In the genomic region with DNA sequence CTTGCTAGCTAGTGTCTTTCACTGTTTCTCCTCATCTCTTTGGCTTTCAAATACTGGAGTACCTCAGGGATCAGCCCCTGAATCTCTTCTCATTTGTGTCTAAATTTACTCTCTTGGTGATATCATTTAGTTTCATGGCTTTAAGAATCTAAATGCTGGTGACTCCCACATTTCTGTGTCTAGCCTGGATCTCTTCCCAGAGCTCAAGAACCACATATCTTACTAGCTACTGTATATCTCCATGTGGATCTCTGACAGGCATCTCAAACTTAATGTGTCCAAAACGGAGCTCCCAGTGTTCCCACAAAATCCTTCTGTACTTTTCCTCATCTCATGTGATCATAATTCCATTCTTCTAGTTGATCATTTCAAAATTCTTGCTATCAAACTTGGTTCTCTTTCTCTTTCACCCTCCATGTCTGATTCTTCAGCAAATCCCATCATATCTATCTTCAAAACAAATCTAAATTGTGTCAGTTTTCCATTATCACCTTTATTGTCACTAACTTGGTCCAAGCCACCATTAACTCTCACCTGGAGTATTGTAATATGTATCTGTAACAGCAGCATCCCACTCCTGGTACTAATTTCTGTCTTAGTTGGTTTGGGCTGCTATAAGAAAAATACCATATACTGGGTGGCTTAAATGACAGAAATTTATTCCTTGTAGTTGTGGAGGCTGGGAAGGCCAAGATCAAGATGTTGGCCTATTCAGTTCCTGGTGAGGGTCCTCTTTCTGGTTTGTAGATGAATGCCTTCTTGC, we compare ENCODE assay signal across 22 cellular contexts. TPM values are rescaled to one million over a fixed set of nuclear protein-coding genes. Genes with fewer than 3 reads are reported as not detected.
DNase-seq lines count a peak whose midpoint lies in the region; ATAC-seq and TF ChIP-seq lines count a peak whose summit lies in the region.
"Had no signal": no experiment of that assay in that cellular context is flagged by ENCODE, and none has a peak within 500 bp of the region (broad histone marks: within the 10 kb centered on the region; RNA-seq: fewer than 3 reads in every experiment).

No MANE protein-coding gene starts in this region.

- H3K27me3 Mint-ChIP-seq in dendritic cell treated with granulocyte-macrophage colony-stimulating factor and Interleukin-4, amounts not matched to agents 40 ng/mL and 50 ng/mL, for 4 days = no peaks in the 10 kb centered on the region

- peaks cover 55% of the 10 kb centered on the region for H3K36me3 Mint-ChIP-seq in dendritic cell treated with granulocyte-macrophage colony-stimulating factor and Interleukin-4, amounts not matched to agents 40 ng/mL and 50 ng/mL, for 4 days (ENCODE audit: low read depth)

- no peak overlapping the region for H3K4me3 Mint-ChIP-seq in dendritic cell treated with granulocyte-macrophage colony-stimulating factor and Interleukin-4, amounts not matched to agents 40 ng/mL and 50 ng/mL, for 4 days

- no peaks in the 10 kb centered on the region for H3K9me3 ChIP-seq in HEK293 (ENCODE audit: control insufficient read depth, insufficient read depth, low read depth, low read length)
- H3K9me3 ChIP-seq in mesenchymal stem cell (ENCODE audit: control insufficient read depth, low read length) = peaks cover 14% of the 10 kb centered on the region
- no peaks in the 10 kb centered on the region for H3K9me3 ChIP-seq in uterus
- H3K9me3 ChIP-seq in Peyer's patch = peaks cover 0 to 3% (median 0%) of the 10 kb centered on the region in 4 donors

- DNase-seq in mesenchymal stem cell (no peak), uterus (no peak), Peyer's patch (no peak), NCI-H1436 (lab: John Stamatoyannopoulos, UW) (no peak)
- DNase-seq: Karpas-422, MV-4-11, NCI-H1105, NCI-H146, NCI-H2029, NCI-H526 treated with DMSO at 0.1 percent for 48 hours, SHP77 had no signal

- TF ChIP-seq CTCF in HEK293 (tag by site-specific recombination; IDR thresholded peaks at IDR 0.05) = no peak
- no peak for TF ChIP-seq CTCF in uterus (IDR thresholded peaks at IDR 0.05)
- TF ChIP-seq CTCF in Peyer's patch (IDR thresholded peaks at IDR 0.05) = no peak

- no peak overlapping the region for H4K91ac ChIP-seq in mesenchymal stem cell (ENCODE audit: low read length)

- no peak overlapping the region for H3K14ac ChIP-seq in mesenchymal stem cell (ENCODE audit: low read length in 2 of 2)

- no peak overlapping the region for H2BK12ac ChIP-seq in mesenchymal stem cell (ENCODE audit: low read length in 2 of 2)

- H3K4me2 ChIP-seq in mesenchymal stem cell (ENCODE audit: low read length, poor library complexity, severe bottlenecking) = no peak overlapping the region

- TF ChIP-seq POLR2A in uterus (IDR thresholded peaks at IDR 0.05) (no peak), Peyer's patch (IDR thresholded peaks at IDR 0.05) (no peak)

- H3K4me3 ChIP-seq in HEK293 (ENCODE audit: low read depth, low read length) (no peak overlapping the region), mesenchymal stem cell (ENCODE audit: insufficient read depth in 1 of 2, low read depth in 1 of 2, low read length in 2 of 2) (peak overlapping the region in 1 of 2 experiments; percentile 7), uterus (no peak overlapping the region), Peyer's patch (no peak overlapping the region)

- H3K79me1 ChIP-seq in mesenchymal stem cell (replicated peaks; ENCODE audit: low read length, poor library complexity, severe bottlenecking) = no peaks in the 10 kb centered on the region

- H3K27ac ChIP-seq in HEK293 (ENCODE audit: extremely low read depth, low read depth, low read length) (no peak overlapping the region), mesenchymal stem cell (ENCODE audit: low read length, poor library complexity, severe bottlenecking) (no peak overlapping the region), uterus (peak overlapping the region; percentile 28 to 53), Peyer's patch (no peak overlapping the region)
- H3K27ac ChIP-seq: HL-60, RWPE1 had no signal

- CTCF ChIA-PET in HEK293 (lab: Yijun Ruan, JAX) = no interaction called here

- peaks cover 25% of the 10 kb centered on the region for H3K9me3 Mint-ChIP-seq in dendritic cell treated with granulocyte-macrophage colony-stimulating factor and Interleukin-4, amounts not matched to agents 40 ng/mL and 50 ng/mL, for 4 days

- H3K4ac ChIP-seq in mesenchymal stem cell (ENCODE audit: low read depth in 1 of 2, low read length in 2 of 2) = no peak overlapping the region

- no peak overlapping the region for H3K18ac ChIP-seq in mesenchymal stem cell (ENCODE audit: low read depth in 1 of 2, low read length in 2 of 2)

- H3K4me1 ChIP-seq in HEK293 (ENCODE audit: control insufficient read depth, insufficient read depth, low read length) (no peaks in the 10 kb centered on the region), mesenchymal stem cell (ENCODE audit: control insufficient read depth, insufficient read depth, low read depth, low read length) (no peaks in the 10 kb centered on the region), uterus (no peaks in the 10 kb centered on the region), Peyer's patch (no peaks in the 10 kb centered on the region)

- peak overlapping the region; percentile 6 for H3K27ac Mint-ChIP-seq in dendritic cell treated with granulocyte-macrophage colony-stimulating factor and Interleukin-4, amounts not matched to agents 40 ng/mL and 50 ng/mL, for 4 days

- no peak for ATAC-seq in GM19324 (IDR thresholded peaks at IDR 0.05; ENCODE audit: low FRiP score, unreplicated experiment)
- ATAC-seq: HCT116 had no signal

- intact Hi-C loops in dendritic cell treated with granulocyte-macrophage colony-stimulating factor and Interleukin-4, amounts not matched to agents 40 ng/mL and 50 ng/mL, for 4 days (cut with micrococcal nuclease) = no loop called here
- intact Hi-C loops in uterus (cut with DNase I; ENCODE audit: low total_unique reads) = no loop called here

- no peaks in the 10 kb centered on the region for H3K4me1 Mint-ChIP-seq in dendritic cell treated with granulocyte-macrophage colony-stimulating factor and Interleukin-4, amounts not matched to agents 40 ng/mL and 50 ng/mL, for 4 days (ENCODE audit: low read depth)

- POLR2A ChIA-PET in HEK293 (lab: Yijun Ruan, JAX) = no interaction called here

- H3K27me3 ChIP-seq in mesenchymal stem cell (ENCODE audit: control insufficient read depth in 1 of 2, insufficient read depth in 1 of 2, low read length in 2 of 2) (no peaks in the 10 kb centered on the region), uterus (no peaks in the 10 kb centered on the region), Peyer's patch (no peaks in the 10 kb centered on the region)

- no peak overlapping the region for H2BK15ac ChIP-seq in mesenchymal stem cell (ENCODE audit: low read depth, poor library complexity, severe bottlenecking)

- H4K8ac ChIP-seq in mesenchymal stem cell (ENCODE audit: low read length) = no peak overlapping the region

- H3K23ac ChIP-seq in mesenchymal stem cell (ENCODE audit: low read length in 2 of 2) = no peak overlapping the region

- H2AFZ ChIP-seq in mesenchymal stem cell (ENCODE audit: low read depth, low read length) = no peak overlapping the region

- no peak overlapping the region for H2AK5ac ChIP-seq in mesenchymal stem cell (ENCODE audit: low read length, severe bottlenecking)

- peak overlapping the region; percentile 31 for H2BK5ac ChIP-seq in mesenchymal stem cell (ENCODE audit: low read depth, low read length, poor library complexity, severe bottlenecking)

- H3K9ac ChIP-seq in mesenchymal stem cell (ENCODE audit: low read length) = no peak overlapping the region

- H3K36me3 ChIP-seq in HEK293 (ENCODE audit: control insufficient read depth in 2 of 2, insufficient read depth in 1 of 2, low read length in 2 of 2) = no peaks in the 10 kb centered on the region
- H3K36me3 ChIP-seq in mesenchymal stem cell (ENCODE audit: control insufficient read depth in 1 of 2, insufficient read depth in 2 of 2, low read depth in 1 of 2, low read length in 2 of 2) = no peaks in the 10 kb centered on the region
- no peaks in the 10 kb centered on the region for H3K36me3 ChIP-seq in uterus
- no peaks in the 10 kb centered on the region for H3K36me3 ChIP-seq in Peyer's patch

- 8% methylated on average over 1 of the region's 1 CpG for WGBS in mesenchymal stem cell

- no peak overlapping the region for H2BK120ac ChIP-seq in mesenchymal stem cell (ENCODE audit: low read depth, low read length)

TF ChIP-seq in HEK293, 187 proteins besides CTCF, POLR2A, EP300 and RAD21 (continues in another document):
- peak; percentile 97 for TF ChIP-seq ZNF707 (tag by site-specific recombination; IDR thresholded peaks at IDR 0.05)
- TF ChIP-seq, protein P1, sequence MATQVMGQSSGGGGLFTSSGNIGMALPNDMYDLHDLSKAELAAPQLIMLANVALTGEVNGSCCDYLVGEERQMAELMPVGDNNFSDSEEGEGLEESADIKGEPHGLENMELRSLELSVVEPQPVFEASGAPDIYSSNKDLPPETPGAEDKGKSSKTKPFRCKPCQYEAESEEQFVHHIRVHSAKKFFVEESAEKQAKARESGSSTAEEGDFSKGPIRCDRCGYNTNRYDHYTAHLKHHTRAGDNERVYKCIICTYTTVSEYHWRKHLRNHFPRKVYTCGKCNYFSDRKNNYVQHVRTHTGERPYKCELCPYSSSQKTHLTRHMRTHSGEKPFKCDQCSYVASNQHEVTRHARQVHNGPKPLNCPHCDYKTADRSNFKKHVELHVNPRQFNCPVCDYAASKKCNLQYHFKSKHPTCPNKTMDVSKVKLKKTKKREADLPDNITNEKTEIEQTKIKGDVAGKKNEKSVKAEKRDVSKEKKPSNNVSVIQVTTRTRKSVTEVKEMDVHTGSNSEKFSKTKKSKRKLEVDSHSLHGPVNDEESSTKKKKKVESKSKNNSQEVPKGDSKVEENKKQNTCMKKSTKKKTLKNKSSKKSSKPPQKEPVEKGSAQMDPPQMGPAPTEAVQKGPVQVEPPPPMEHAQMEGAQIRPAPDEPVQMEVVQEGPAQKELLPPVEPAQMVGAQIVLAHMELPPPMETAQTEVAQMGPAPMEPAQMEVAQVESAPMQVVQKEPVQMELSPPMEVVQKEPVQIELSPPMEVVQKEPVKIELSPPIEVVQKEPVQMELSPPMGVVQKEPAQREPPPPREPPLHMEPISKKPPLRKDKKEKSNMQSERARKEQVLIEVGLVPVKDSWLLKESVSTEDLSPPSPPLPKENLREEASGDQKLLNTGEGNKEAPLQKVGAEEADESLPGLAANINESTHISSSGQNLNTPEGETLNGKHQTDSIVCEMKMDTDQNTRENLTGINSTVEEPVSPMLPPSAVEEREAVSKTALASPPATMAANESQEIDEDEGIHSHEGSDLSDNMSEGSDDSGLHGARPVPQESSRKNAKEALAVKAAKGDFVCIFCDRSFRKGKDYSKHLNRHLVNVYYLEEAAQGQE (tag by site-specific recombination; IDR thresholded peaks at IDR 0.05) = no peak

RNA-seq across cellular contexts. Expression of a gene that starts 45.9 kb away (rescaled TPM):
- 0.64 TPM for polyA plus RNA-seq in mesenchymal stem cell (2013, experiment 1 of 2)
- polyA plus RNA-seq in mesenchymal stem cell (2013, experiment 2 of 2) = 0.75 TPM
- total RNA-seq in uterus = 10 to 100 TPM in 1 of 4 donors, 1 to 10 TPM in 2, under 1 TPM in 1; 0.29 to 14.2 (median 4.1) TPM
- 1 to 10 TPM in 2 of 4 donors, under 1 TPM in 1, not detected in 1; 0.35 to 1.7 (median 1.5) TPM for total RNA-seq in Peyer's patch
- total RNA-seq: A172, G401, H4, NCI-H460, SK-MEL-5 had no signal

Comparison
In these comparisons a context has a peak if more than half of its experiments do, and no peak if none do; other contexts are left out.
1. H3K27ac ChIP-seq: peak in uterus (2 of 2); none in HEK293 (single experiment), mesenchymal stem cell (single experiment) and Peyer's patch (0 of 4).